Comparison of ENCODE assay signal across 1 cellular context in genomic region chr5:34820593-34820992, GRCh38.
TF ChIP-seq lines count a peak whose summit lies in the region.

No MANE protein-coding gene starts in this region.

TF ChIP-seq in GM23338, 12 proteins besides CTCF, POLR2A, EP300 and RAD21 (continued from another document):
- TF ChIP-seq ZNF462 (CRISPR knock-in tag; IDR thresholded peaks at IDR 0.05), result no peak
- TF ChIP-seq ZNF331 (CRISPR knock-in tag; IDR thresholded peaks at IDR 0.05; ENCODE audit: low read depth), result no peak
- no peak for TF ChIP-seq ETS1 (IDR thresholded peaks at IDR 0.05)
